ENCODE assay signal across 1 cellular context in the genomic region with DNA sequence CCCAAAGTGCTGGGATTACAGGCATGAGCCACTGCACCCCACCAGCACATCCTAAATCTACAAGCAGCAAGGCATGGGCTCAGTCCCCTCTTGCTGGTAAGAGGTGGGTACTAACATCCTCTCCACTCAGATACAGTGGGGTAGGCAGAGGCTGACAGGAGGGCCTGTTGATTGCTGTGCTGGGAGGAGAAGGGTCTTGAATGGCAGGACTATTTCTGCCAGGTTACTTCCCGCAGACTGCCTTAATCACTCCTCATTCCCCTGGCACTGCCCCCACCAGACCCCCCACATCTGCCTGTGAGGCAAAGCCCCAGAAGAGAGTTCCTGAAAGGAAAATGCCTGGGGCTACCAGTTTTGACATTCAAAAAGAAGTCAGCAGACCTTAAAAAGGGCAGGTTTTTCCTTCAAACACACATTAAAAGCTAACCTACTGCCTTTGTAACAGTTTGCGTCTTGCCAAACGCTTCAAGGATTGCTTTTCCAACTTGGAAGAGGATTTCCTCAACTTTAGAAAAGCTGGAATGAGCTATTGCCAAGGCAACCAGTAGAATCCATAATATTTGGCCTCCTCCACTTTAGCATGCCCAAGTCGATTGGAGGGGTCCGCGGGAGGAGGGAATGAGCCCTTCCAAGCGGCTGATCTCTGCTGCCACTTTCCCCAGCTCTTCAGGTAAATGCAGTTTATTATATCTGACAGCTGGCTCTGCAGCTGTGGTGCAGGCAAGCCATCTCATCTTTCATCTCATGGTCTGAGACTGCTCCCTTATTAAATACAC.
TF ChIP-seq lines count a peak whose summit lies in the region.

No MANE protein-coding gene starts in this region.

TF ChIP-seq in GM23338, 12 proteins besides CTCF, POLR2A, EP300 and RAD21 (continued from another document):
- TF ChIP-seq, protein P1, sequence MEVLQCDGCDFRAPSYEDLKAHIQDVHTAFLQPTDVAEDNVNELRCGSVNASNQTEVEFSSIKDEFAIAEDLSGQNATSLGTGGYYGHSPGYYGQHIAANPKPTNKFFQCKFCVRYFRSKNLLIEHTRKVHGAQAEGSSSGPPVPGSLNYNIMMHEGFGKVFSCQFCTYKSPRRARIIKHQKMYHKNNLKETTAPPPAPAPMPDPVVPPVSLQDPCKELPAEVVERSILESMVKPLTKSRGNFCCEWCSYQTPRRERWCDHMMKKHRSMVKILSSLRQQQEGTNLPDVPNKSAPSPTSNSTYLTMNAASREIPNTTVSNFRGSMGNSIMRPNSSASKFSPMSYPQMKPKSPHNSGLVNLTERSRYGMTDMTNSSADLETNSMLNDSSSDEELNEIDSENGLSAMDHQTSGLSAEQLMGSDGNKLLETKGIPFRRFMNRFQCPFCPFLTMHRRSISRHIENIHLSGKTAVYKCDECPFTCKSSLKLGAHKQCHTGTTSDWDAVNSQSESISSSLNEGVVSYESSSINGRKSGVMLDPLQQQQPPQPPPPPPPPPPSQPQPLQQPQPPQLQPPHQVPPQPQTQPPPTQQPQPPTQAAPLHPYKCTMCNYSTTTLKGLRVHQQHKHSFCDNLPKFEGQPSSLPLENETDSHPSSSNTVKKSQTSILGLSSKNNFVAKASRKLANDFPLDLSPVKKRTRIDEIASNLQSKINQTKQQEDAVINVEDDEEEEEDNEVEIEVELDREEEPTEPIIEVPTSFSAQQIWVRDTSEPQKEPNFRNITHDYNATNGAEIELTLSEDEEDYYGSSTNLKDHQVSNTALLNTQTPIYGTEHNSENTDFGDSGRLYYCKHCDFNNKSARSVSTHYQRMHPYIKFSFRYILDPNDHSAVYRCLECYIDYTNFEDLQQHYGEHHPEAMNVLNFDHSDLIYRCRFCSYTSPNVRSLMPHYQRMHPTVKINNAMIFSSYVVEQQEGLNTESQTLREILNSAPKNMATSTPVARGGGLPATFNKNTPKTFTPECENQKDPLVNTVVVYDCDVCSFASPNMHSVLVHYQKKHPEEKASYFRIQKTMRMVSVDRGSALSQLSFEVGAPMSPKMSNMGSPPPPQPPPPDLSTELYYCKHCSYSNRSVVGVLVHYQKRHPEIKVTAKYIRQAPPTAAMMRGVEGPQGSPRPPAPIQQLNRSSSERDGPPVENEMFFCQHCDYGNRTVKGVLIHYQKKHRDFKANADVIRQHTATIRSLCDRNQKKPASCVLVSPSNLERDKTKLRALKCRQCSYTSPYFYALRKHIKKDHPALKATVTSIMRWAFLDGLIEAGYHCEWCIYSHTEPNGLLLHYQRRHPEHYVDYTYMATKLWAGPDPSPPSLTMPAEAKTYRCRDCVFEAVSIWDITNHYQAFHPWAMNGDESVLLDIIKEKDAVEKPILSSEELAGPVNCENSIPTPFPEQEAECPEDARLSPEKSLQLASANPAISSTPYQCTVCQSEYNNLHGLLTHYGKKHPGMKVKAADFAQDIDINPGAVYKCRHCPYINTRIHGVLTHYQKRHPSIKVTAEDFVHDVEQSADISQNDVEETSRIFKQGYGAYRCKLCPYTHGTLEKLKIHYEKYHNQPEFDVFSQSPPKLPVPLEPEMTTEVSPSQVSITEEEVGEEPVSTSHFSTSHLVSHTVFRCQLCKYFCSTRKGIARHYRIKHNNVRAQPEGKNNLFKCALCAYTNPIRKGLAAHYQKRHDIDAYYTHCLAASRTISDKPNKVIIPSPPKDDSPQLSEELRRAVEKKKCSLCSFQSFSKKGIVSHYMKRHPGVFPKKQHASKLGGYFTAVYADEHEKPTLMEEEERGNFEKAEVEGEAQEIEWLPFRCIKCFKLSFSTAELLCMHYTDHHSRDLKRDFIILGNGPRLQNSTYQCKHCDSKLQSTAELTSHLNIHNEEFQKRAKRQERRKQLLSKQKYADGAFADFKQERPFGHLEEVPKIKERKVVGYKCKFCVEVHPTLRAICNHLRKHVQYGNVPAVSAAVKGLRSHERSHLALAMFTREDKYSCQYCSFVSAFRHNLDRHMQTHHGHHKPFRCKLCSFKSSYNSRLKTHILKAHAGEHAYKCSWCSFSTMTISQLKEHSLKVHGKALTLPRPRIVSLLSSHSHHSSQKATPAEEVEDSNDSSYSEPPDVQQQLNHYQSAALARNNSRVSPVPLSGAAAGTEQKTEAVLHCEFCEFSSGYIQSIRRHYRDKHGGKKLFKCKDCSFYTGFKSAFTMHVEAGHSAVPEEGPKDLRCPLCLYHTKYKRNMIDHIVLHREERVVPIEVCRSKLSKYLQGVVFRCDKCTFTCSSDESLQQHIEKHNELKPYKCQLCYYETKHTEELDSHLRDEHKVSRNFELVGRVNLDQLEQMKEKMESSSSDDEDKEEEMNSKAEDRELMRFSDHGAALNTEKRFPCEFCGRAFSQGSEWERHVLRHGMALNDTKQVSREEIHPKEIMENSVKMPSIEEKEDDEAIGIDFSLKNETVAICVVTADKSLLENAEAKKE (CRISPR knock-in tag; IDR thresholded peaks at IDR 0.05), result no peak
- TF ChIP-seq, protein P2, sequence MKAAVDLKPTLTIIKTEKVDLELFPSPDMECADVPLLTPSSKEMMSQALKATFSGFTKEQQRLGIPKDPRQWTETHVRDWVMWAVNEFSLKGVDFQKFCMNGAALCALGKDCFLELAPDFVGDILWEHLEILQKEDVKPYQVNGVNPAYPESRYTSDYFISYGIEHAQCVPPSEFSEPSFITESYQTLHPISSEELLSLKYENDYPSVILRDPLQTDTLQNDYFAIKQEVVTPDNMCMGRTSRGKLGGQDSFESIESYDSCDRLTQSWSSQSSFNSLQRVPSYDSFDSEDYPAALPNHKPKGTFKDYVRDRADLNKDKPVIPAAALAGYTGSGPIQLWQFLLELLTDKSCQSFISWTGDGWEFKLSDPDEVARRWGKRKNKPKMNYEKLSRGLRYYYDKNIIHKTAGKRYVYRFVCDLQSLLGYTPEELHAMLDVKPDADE (IDR thresholded peaks at IDR 0.05), result no peak
- TF ChIP-seq ZNF114 (CRISPR knock-in tag; IDR thresholded peaks at IDR 0.05) (no peak), EZH2phosphoT487 (IDR thresholded peaks at IDR 0.05; ENCODE audit: unreplicated experiment) (no peak), NANOG (IDR thresholded peaks at IDR 0.05; ENCODE audit: borderline replicate concordance) (no peak), STAT1 (IDR thresholded peaks at IDR 0.05; ENCODE audit: unreplicated experiment) (no peak), ZNF331 (CRISPR knock-in tag; IDR thresholded peaks at IDR 0.05; ENCODE audit: low read depth) (no peak)
TF ChIP-seq in GM23338: peak in this region for 0.
